Comparison of ENCODE assay signal across 23 cellular contexts in genomic region chr10:3861785-3862184, GRCh38.
DNase-seq lines count a peak whose midpoint lies in the region; ATAC-seq and TF ChIP-seq lines count a peak whose summit lies in the region.
"Had no signal": no experiment of that assay in that cellular context is flagged by ENCODE, and none has a peak within 500 bp of the region (broad histone marks: within the 10 kb centered on the region; RNA-seq: fewer than 3 reads in every experiment).

No MANE protein-coding gene starts in this region.

- H3K36me3 ChIP-seq in breast epithelium (no peaks in the 10 kb centered on the region), body of pancreas (replicated peaks in 1 of 2; ENCODE audit: insufficient read depth in 1 of 2, low read depth in 2 of 2) (no peaks in the 10 kb centered on the region), left lung (no peaks in the 10 kb centered on the region), upper lobe of right lung (no peaks in the 10 kb centered on the region)
- H3K36me3 ChIP-seq: heart left ventricle had no signal

- intact Hi-C loops in breast epithelium (cut with DNase I; ENCODE audit: low total_unique reads) (no loop called here), MCF 10A (cut with micrococcal nuclease) (no loop called here), body of pancreas (cut with DNase I) (no loop called here), left lung (cut with DNase I) (no loop called here), upper lobe of right lung (cut with DNase I) (no loop called here)

- no peak overlapping the region for H3K27ac Mint-ChIP-seq in MCF 10A (ENCODE audit: low read depth, unreplicated experiment)
- no peak overlapping the region for H3K27ac Mint-ChIP-seq in stimulated activated naive CD8-positive, alpha-beta T cell treated with anti-CD3 and anti-CD28 coated beads, Interleukin-15, amount 100 ng/mL, for 72 hours
- H3K27ac Mint-ChIP-seq: activated CD8-positive, alpha-beta T cell treated with anti-CD3 and anti-CD28 coated beads for 36 hours; CD4-positive, CD25-positive, alpha-beta regulatory T cell; GM23338; WTC11 had no signal

- H3K4me1 ChIP-seq in breast epithelium (no peaks in the 10 kb centered on the region), body of pancreas (peaks cover 26% of the 10 kb centered on the region), left lung (no peaks in the 10 kb centered on the region), upper lobe of right lung (peaks cover 12% of the 10 kb centered on the region)

- CTCF ChIA-PET in MCF 10A (lab: Yijun Ruan, JAX), result no interaction called here

- H3K27ac ChIP-seq in breast epithelium (peak overlapping the region; percentile 66 to 76), body of pancreas (peak overlapping the region in 3 of 4 donors; percentile 76 to 78 (median 77)), left lung (peak overlapping the region; percentile 9 to 65), upper lobe of right lung (peak overlapping the region; percentile 59)
- H3K27ac ChIP-seq: heart left ventricle had no signal

- no peaks in the 10 kb centered on the region for H3K27me3 Mint-ChIP-seq in MCF 10A (ENCODE audit: insufficient read depth, unreplicated experiment)
- H3K27me3 Mint-ChIP-seq in stimulated activated naive CD8-positive, alpha-beta T cell treated with anti-CD3 and anti-CD28 coated beads, Interleukin-15, amount 100 ng/mL, for 72 hours, result no peaks in the 10 kb centered on the region
- H3K27me3 Mint-ChIP-seq: activated CD8-positive, alpha-beta T cell treated with anti-CD3 and anti-CD28 coated beads for 36 hours; CD4-positive, CD25-positive, alpha-beta regulatory T cell had no signal

- H3K36me3 Mint-ChIP-seq in MCF 10A (ENCODE audit: insufficient read depth, unreplicated experiment), result peaks cover 4% of the 10 kb centered on the region
- H3K36me3 Mint-ChIP-seq: CD4-positive, CD25-positive, alpha-beta regulatory T cell; WTC11 had no signal

- no peak for TF ChIP-seq POLR2A in breast epithelium (IDR thresholded peaks at IDR 0.05)
- no peak for TF ChIP-seq POLR2A in body of pancreas (IDR thresholded peaks at IDR 0.05)

- no peaks in the 10 kb centered on the region for H3K9me3 ChIP-seq in breast epithelium
- no peaks in the 10 kb centered on the region for H3K9me3 ChIP-seq in body of pancreas
- no peaks in the 10 kb centered on the region for H3K9me3 ChIP-seq in left lung
- no peaks in the 10 kb centered on the region for H3K9me3 ChIP-seq in upper lobe of right lung
- H3K9me3 ChIP-seq: heart left ventricle had no signal

- H3K4me3 Mint-ChIP-seq in MCF 10A (ENCODE audit: unreplicated experiment), result no peak overlapping the region
- H3K4me3 Mint-ChIP-seq in stimulated activated naive CD8-positive, alpha-beta T cell treated with anti-CD3 and anti-CD28 coated beads, Interleukin-15, amount 100 ng/mL, for 72 hours, result no peak overlapping the region
- H3K4me3 Mint-ChIP-seq: activated CD8-positive, alpha-beta T cell treated with anti-CD3 and anti-CD28 coated beads for 36 hours; CD4-positive, CD25-positive, alpha-beta regulatory T cell; GM23338; WTC11 had no signal

- POLR2A ChIA-PET in MCF 10A (lab: Yijun Ruan, JAX), result interaction anchor here (1.6 kb wide), 1 partner anchor 12 kb away, joined by 4 read pairs; no protein-coding TSS in a partner anchor

- H3K4me3 ChIP-seq in breast epithelium, result no peak overlapping the region
- H3K4me3 ChIP-seq in body of pancreas, result no peak overlapping the region
- no peak overlapping the region for H3K4me3 ChIP-seq in left lung
- no peak overlapping the region for H3K4me3 ChIP-seq in upper lobe of right lung
- H3K4me3 ChIP-seq: GM12878, GM23338, heart left ventricle, K562 had no signal

- H3K27me3 ChIP-seq in breast epithelium (no peaks in the 10 kb centered on the region), body of pancreas (no peaks in the 10 kb centered on the region), left lung (no peaks in the 10 kb centered on the region), upper lobe of right lung (no peaks in the 10 kb centered on the region)
- H3K27me3 ChIP-seq: heart left ventricle had no signal

- TF ChIP-seq CTCF in breast epithelium (IDR thresholded peaks at IDR 0.05) (no peak), MCF 10A (IDR thresholded peaks at IDR 0.05; ENCODE audit: unreplicated experiment) (no peak), body of pancreas (IDR thresholded peaks at IDR 0.05) (no peak), left lung (IDR thresholded peaks at IDR 0.05) (no peak), upper lobe of right lung (IDR thresholded peaks at IDR 0.05) (no peak)

- no TSS peak for BruUV-seq in MCF 10A (replicated peaks; lab: Mats Ljungman, UMichigan)

- no peaks in the 10 kb centered on the region for H3K9me3 Mint-ChIP-seq in MCF 10A (ENCODE audit: unreplicated experiment)
- H3K9me3 Mint-ChIP-seq in stimulated activated naive CD8-positive, alpha-beta T cell treated with anti-CD3 and anti-CD28 coated beads, Interleukin-15, amount 100 ng/mL, for 72 hours, result no peaks in the 10 kb centered on the region
- H3K9me3 Mint-ChIP-seq: activated CD8-positive, alpha-beta T cell treated with anti-CD3 and anti-CD28 coated beads for 36 hours; CD4-positive, CD25-positive, alpha-beta regulatory T cell; GM23338; WTC11 had no signal

- no peak for DNase-seq in breast epithelium (ENCODE audit: low spot score in 2 of 2)
- DNase-seq in MCF 10A (ENCODE audit: unreplicated experiment), result no peak
- no peak for DNase-seq in body of pancreas
- DNase-seq in left lung, result no peak
- no peak for DNase-seq in upper lobe of right lung
- DNase-seq in stimulated activated naive CD8-positive, alpha-beta T cell treated with anti-CD3 and anti-CD28 coated beads, Interleukin-15, amount 100 ng/mL, for 72 hours, result no peak
- DNase-seq in 8988T, result no peak
- DNase-seq in middle frontal gyrus (ENCODE audit: extremely low spot score, low spot score), result no peak
- DNase-seq: activated CD8-positive, alpha-beta T cell treated with anti-CD3 and anti-CD28 coated beads for 36 hours; activated naive CD4-positive, alpha-beta T cell; activated T-cell treated with anti-CD3 and anti-CD28 coated beads, Interleukin-2, amount 50 U/mL, for 1 hour; amygdala; CD4-positive, CD25-positive, alpha-beta regulatory T cell; cerebellar nuclear complex; left ventricle myocardium superior; NCI-H2081; stimulated activated CD4-positive, alpha-beta T cell treated with anti-CD3 and anti-CD28 coated beads, Interleukin-4, amount 100 ng/mL, for 4 hours had no signal

- H3K4me1 Mint-ChIP-seq in MCF 10A (ENCODE audit: insufficient read depth, unreplicated experiment), result no peaks in the 10 kb centered on the region
- peaks cover 32% of the 10 kb centered on the region for H3K4me1 Mint-ChIP-seq in stimulated activated naive CD8-positive, alpha-beta T cell treated with anti-CD3 and anti-CD28 coated beads, Interleukin-15, amount 100 ng/mL, for 72 hours
- H3K4me1 Mint-ChIP-seq: GM23338, WTC11 had no signal

- ATAC-seq in body of pancreas, result no peak
- ATAC-seq in left lung, result peak; percentile 29
- ATAC-seq in upper lobe of right lung, result no peak
- no peak for ATAC-seq in stimulated activated naive CD8-positive, alpha-beta T cell treated with anti-CD3 and anti-CD28 coated beads, Interleukin-15, amount 100 ng/mL, for 72 hours
- ATAC-seq: activated CD8-positive, alpha-beta T cell treated with anti-CD3 and anti-CD28 coated beads for 36 hours; GM12878; GM23338; K562; left ventricle myocardium superior; SK-N-SH treated with all-trans-retinoic acid at 6 μM for 48 hours; WTC11 had no signal

- WGBS in body of pancreas, 2 donors, result 91 to 92% methylated on average over 16 of the region's 16 CpGs
